Comparison of ENCODE assay signal across 1 cellular context in the genomic region with DNA sequence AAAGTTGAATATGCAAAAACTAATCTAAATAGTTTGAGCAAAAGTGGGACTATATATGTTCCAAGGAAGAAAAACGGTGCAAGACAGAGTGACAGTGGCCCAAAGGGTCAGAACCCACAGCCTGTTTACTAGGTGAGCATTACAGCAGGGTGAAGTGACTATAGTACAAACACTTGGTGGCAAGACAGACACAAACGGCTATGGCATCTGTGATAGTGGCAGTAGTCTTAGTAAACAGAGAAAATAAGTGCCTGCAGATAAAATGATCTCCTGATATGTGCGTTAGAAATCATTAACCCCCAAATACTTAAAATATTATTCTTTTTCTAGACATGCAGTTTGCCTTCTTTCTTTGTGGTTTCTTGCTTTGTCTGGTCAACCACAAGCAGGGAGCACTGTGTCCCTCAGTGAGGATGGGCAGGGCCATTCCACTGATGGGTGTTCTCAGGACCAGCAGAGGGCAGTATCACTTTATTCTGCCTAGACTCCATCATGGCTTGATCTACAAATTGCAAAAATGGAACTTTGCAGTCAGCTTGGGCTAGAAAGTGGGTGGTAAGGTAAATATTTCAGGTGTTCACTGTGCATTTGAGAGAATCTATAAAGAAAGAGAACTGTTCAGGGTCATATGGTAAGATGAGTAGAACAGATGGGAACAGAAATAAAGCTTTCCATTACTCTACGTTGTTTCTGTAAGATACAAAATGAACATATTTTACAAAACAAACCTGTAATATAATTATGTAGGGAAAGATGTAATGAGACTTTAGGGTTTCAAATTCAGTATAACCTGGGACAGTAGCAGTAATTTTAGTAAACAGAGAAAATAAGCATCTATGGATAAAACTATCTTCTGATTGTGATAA.
TF ChIP-seq lines count a peak whose summit lies in the region.

No MANE protein-coding gene starts in this region.

TF ChIP-seq in endothelial cell of umbilical vein, 7 proteins besides CTCF, POLR2A, EP300 and RAD21 (continued from another document):
- TF ChIP-seq JUN (IDR thresholded peaks at IDR 0.05; ENCODE audit: borderline replicate concordance, insufficient read depth, insufficient read length, low read depth): no peak
